ENCODE assay signal across 14 cellular contexts in the genomic region with DNA sequence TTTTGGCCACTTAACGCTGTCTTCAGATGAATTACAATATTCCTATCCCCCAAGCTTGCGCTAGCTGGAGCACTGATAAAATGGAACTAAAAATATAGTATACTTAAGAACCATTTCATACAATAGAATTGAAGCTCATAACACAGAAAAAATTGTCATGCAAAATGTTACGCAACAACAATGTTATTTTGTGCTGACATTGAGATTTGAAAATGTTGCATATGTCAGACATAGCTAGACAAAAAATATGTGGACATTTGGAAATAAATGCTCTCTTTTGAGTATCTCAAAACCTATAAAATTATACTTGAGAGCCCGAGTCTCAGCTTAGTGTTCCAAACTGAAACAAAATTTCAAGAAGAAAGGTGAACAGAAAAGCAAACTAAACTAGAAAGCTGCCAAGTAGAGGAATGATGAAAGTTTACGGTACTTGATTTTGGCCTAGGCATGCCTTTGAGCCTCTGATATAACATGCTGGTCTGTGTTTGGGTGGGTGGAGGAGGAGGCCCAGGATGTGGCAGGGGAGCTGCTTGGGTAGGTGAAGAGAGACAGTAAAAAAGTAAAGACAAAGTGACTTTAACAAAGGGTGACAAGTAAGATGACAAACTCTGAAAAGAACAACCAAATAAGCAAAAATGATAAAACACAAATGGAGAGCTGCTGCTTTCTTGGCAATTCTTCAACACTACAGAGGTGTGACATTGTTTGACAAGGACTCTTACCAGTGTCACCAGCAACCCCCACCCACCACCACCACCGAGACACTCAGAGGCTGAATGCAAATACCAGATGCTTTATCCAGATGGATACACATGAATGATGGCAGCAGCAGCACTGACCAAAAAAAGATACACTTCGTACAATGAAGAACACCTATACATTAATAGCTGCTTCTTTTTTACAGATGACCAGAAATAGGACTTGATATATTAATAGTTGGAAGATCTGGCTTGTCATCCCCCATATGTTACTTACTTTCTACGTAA.
DNase-seq lines count a peak whose midpoint lies in the region; ATAC-seq and TF ChIP-seq lines count a peak whose summit lies in the region.
"Had no signal": no experiment of that assay in that cellular context is flagged by ENCODE, and none has a peak within 500 bp of the region (broad histone marks: within the 10 kb centered on the region; RNA-seq: fewer than 3 reads in every experiment).

No MANE protein-coding gene starts in this region.

- intact Hi-C loops in activated CD8-positive, alpha-beta T cell treated with anti-CD3 and anti-CD28 coated beads for 36 hours (cut with micrococcal nuclease): no loop called here
- intact Hi-C loops in psoas muscle (cut with DNase I): no loop called here

- H3K4me1 ChIP-seq in DOHH2 (ENCODE audit: control insufficient read depth, low read length) (peaks cover 66% of the 10 kb centered on the region), HEK293 (ENCODE audit: control insufficient read depth, insufficient read depth, low read length) (no peaks in the 10 kb centered on the region), endodermal cell (ENCODE audit: control insufficient read depth, insufficient read depth, low read length) (peaks cover 6% of the 10 kb centered on the region), psoas muscle (no peaks in the 10 kb centered on the region)

- H3K27me3 Mint-ChIP-seq in endodermal cell (ENCODE audit: insufficient read depth): no peaks in the 10 kb centered on the region
- peaks cover 2% of the 10 kb centered on the region for H3K27me3 Mint-ChIP-seq in activated CD8-positive, alpha-beta T cell treated with anti-CD3 and anti-CD28 coated beads for 36 hours

- POLR2A ChIA-PET in HEK293 (lab: Yijun Ruan, JAX): no interaction called here
- POLR2A ChIA-PET in activated CD8-positive, alpha-beta T cell treated with anti-CD3 and anti-CD28 coated beads for 36 hours (lab: Charles Lee): no interaction called here

- no peaks in the 10 kb centered on the region for H3K36me3 Mint-ChIP-seq in endodermal cell (ENCODE audit: low read depth)
- H3K36me3 Mint-ChIP-seq in activated CD8-positive, alpha-beta T cell treated with anti-CD3 and anti-CD28 coated beads for 36 hours (ENCODE audit: low read depth): no peaks in the 10 kb centered on the region
- H3K36me3 Mint-ChIP-seq: CD8-positive, alpha-beta T cell had no signal

- H3K27me3 ChIP-seq in DOHH2 (ENCODE audit: control insufficient read depth, low read length) (no peaks in the 10 kb centered on the region), endodermal cell (ENCODE audit: control insufficient read depth, insufficient read depth, low read length, poor library complexity, severe bottlenecking) (no peaks in the 10 kb centered on the region), psoas muscle (ENCODE audit: insufficient read depth in 3 of 3, low read length in 2 of 3) (no peaks in the 10 kb centered on the region)

- H3K9ac ChIP-seq in endodermal cell (ENCODE audit: extremely low read depth, low read length, poor library complexity, severe bottlenecking): no peak overlapping the region

- TF ChIP-seq CTCF in DOHH2 (IDR thresholded peaks at IDR 0.05; ENCODE audit: low read depth, low read length, poor library complexity, severe bottlenecking): no peak
- no peak for TF ChIP-seq CTCF in HEK293 (tag by site-specific recombination; IDR thresholded peaks at IDR 0.05)
- TF ChIP-seq CTCF in endodermal cell (conservative IDR thresholded peaks at IDR 0.05): no peak
- no peak for TF ChIP-seq CTCF in activated CD8-positive, alpha-beta T cell treated with anti-CD3 and anti-CD28 coated beads for 36 hours (IDR thresholded peaks at IDR 0.05)
- TF ChIP-seq CTCF in psoas muscle (IDR thresholded peaks at IDR 0.05): no peak

- no peaks in the 10 kb centered on the region for H3K9me3 Mint-ChIP-seq in endodermal cell
- no peaks in the 10 kb centered on the region for H3K9me3 Mint-ChIP-seq in activated CD8-positive, alpha-beta T cell treated with anti-CD3 and anti-CD28 coated beads for 36 hours
- H3K9me3 Mint-ChIP-seq: CD8-positive, alpha-beta T cell; HFFc6 had no signal

- H3K4me1 Mint-ChIP-seq in endodermal cell: peaks cover 28% of the 10 kb centered on the region
- no peaks in the 10 kb centered on the region for H3K4me1 Mint-ChIP-seq in activated CD8-positive, alpha-beta T cell treated with anti-CD3 and anti-CD28 coated beads for 36 hours (ENCODE audit: low read depth)

- H3K36me3 ChIP-seq in DOHH2 (ENCODE audit: control insufficient read depth, low read length) (peaks cover 11% of the 10 kb centered on the region), HEK293 (ENCODE audit: control insufficient read depth in 2 of 2, insufficient read depth in 1 of 2, low read length in 2 of 2) (no peaks in the 10 kb centered on the region), endodermal cell (ENCODE audit: control insufficient read depth, insufficient read depth, low read length) (no peaks in the 10 kb centered on the region), psoas muscle (ENCODE audit: insufficient read depth in 1 of 2, low read depth in 1 of 2) (no peaks in the 10 kb centered on the region)

- no peak overlapping the region for H3K4me3 Mint-ChIP-seq in endodermal cell
- H3K4me3 Mint-ChIP-seq in activated CD8-positive, alpha-beta T cell treated with anti-CD3 and anti-CD28 coated beads for 36 hours: no peak overlapping the region
- H3K4me3 Mint-ChIP-seq: CD8-positive, alpha-beta T cell; HFFc6 had no signal

- peak; percentile 16 for DNase-seq in NCI-H2171 (lab: John Stamatoyannopoulos, UW)
- peak; percentile 53 for DNase-seq in endodermal cell
- no peak for DNase-seq in SW480 (ENCODE audit: low spot score)
- no peak for DNase-seq in activated CD8-positive, alpha-beta T cell treated with anti-CD3 and anti-CD28 coated beads for 36 hours
- no peak for DNase-seq in psoas muscle
- DNase-seq: CD8-positive, alpha-beta T cell; HFFc6; NCI-H1417 treated with DMSO at 0.1 percent for 48 hours; NCI-H2081; NCI-H345; T-helper 1 cell had no signal

- WGBS in endodermal cell (ENCODE audit: insufficient coverage in 1 of 2, insufficient read length in 1 of 2), 2 experiments: 76 to 80% methylated on average over 2 to 6 of the region's 8 CpGs
- 66 to 70% (median 66%) methylated on average over 8 of the region's 8 CpGs for WGBS in psoas muscle, 3 donors

- H3K27ac ChIP-seq in DOHH2 (ENCODE audit: low read depth, low read length) (peak overlapping the region; percentile 73), HEK293 (ENCODE audit: extremely low read depth, low read depth, low read length) (no peak overlapping the region), endodermal cell (ENCODE audit: low read depth, low read length) (no peak overlapping the region), psoas muscle (no peak overlapping the region)

- CTCF ChIA-PET in HEK293 (lab: Yijun Ruan, JAX): interaction anchor here (0.6 kb wide), 1 partner anchor 109 kb away, joined by 4 read pairs; no protein-coding TSS in a partner anchor
- CTCF ChIA-PET in activated CD8-positive, alpha-beta T cell treated with anti-CD3 and anti-CD28 coated beads for 36 hours (lab: Charles Lee): interaction anchor here (1.4 kb wide), 1 partner anchor 171 kb away, joined by 3 read pairs; no protein-coding TSS in a partner anchor

- H3K9me2 ChIP-seq in DOHH2 (replicated peaks; ENCODE audit: control insufficient read depth, low read length): no peaks in the 10 kb centered on the region

- no peaks in the 10 kb centered on the region for H3K79me2 ChIP-seq in DOHH2 (ENCODE audit: control insufficient read depth, low read length)

- ATAC-seq in GM21423 (IDR thresholded peaks at IDR 0.05; ENCODE audit: unreplicated experiment) (no peak), psoas muscle (no peak)
- no peak for ATAC-seq in activated CD8-positive, alpha-beta T cell treated with anti-CD3 and anti-CD28 coated beads for 36 hours
- ATAC-seq: CD8-positive, alpha-beta T cell had no signal

- H3K27ac Mint-ChIP-seq in endodermal cell: no peak overlapping the region
- H3K27ac Mint-ChIP-seq in activated CD8-positive, alpha-beta T cell treated with anti-CD3 and anti-CD28 coated beads for 36 hours: no peak overlapping the region
- H3K27ac Mint-ChIP-seq: CD8-positive, alpha-beta T cell; HFFc6 had no signal

- H3K4me3 ChIP-seq in DOHH2 (ENCODE audit: low read length) (peak overlapping the region; percentile 35), HEK293 (ENCODE audit: low read depth, low read length) (no peak overlapping the region), endodermal cell (ENCODE audit: low read length) (no peak overlapping the region), psoas muscle (no peak overlapping the region)

- H3F3A ChIP-seq in DOHH2 (ENCODE audit: control insufficient read depth, insufficient read depth): peaks cover 11% of the 10 kb centered on the region

- peak overlapping the region; percentile 65 for H3K4me2 ChIP-seq in DOHH2 (ENCODE audit: low read length)

- no peaks in the 10 kb centered on the region for H4K20me1 ChIP-seq in DOHH2 (ENCODE audit: control insufficient read depth, insufficient read depth, low read depth, low read length)

- no peaks in the 10 kb centered on the region for H3K9me3 ChIP-seq in DOHH2 (ENCODE audit: control insufficient read depth, insufficient read depth, low read length)
- no peaks in the 10 kb centered on the region for H3K9me3 ChIP-seq in HEK293 (ENCODE audit: control insufficient read depth, insufficient read depth, low read depth, low read length)
- H3K9me3 ChIP-seq in endodermal cell (ENCODE audit: control insufficient read depth, low read length): no peaks in the 10 kb centered on the region
- H3K9me3 ChIP-seq in psoas muscle: no peaks in the 10 kb centered on the region

TF ChIP-seq in HEK293, 187 proteins besides CTCF, POLR2A, EP300 and RAD21:
- no peak for TF ChIP-seq ZNF561 (tag by site-specific recombination; IDR thresholded peaks at IDR 0.05; ENCODE audit: borderline replicate concordance)
- TF ChIP-seq SCRT1 (tag by site-specific recombination; IDR thresholded peaks at IDR 0.05; ENCODE audit: borderline replicate concordance): no peak
- 0 out of 2 replicates have a peak, but pooled peaks have one; percentile 16 for TF ChIP-seq EGR2 (tag by site-specific recombination; IDR thresholded peaks at IDR 0.05; ENCODE audit: low read depth)
- TF ChIP-seq ZNF449 (tag by site-specific recombination; IDR thresholded peaks at IDR 0.05): no peak

Comparison
In these comparisons a context has a peak if more than half of its experiments do, and no peak if none do; other contexts are left out.
1. DNase-seq: peak in NCI-H2171 (single experiment) and endodermal cell (single experiment); none in SW480 (single experiment), activated CD8-positive, alpha-beta T cell treated with anti-CD3 and anti-CD28 coated beads for 36 hours (single experiment) and psoas muscle (0 of 2).